In genomic region chr5:135615581-135616260, GRCh38 we compare ENCODE assay signal across 36 cellular contexts. TPM values are rescaled to one million over a fixed set of nuclear protein-coding genes. Genes with fewer than 3 reads are reported as not detected.
DNase-seq lines count a peak whose midpoint lies in the region; ATAC-seq and TF ChIP-seq lines count a peak whose summit lies in the region.
"Had no signal": no experiment of that assay in that cellular context is flagged by ENCODE, and none has a peak within 500 bp of the region (broad histone marks: within the 10 kb centered on the region; RNA-seq: fewer than 3 reads in every experiment).

No MANE protein-coding gene starts in this region.

- peaks cover 6% of the 10 kb centered on the region for H3K27me3 Mint-ChIP-seq in WTC11 (ENCODE audit: low read depth)

- H3K4me3 ChIP-seq in right atrium auricular region: no peak overlapping the region
- H3K4me3 ChIP-seq: ascending aorta, cardiac muscle cell, heart right ventricle, left lung, MG63, neural progenitor cell, pancreas, Peyer's patch, upper lobe of right lung had no signal

- H3K4me1 ChIP-seq in right atrium auricular region: no peaks in the 10 kb centered on the region
- H3K4me1 ChIP-seq: ascending aorta, heart right ventricle, left lung, neural progenitor cell, pancreas, Peyer's patch, upper lobe of right lung had no signal

- H3K27ac ChIP-seq in right atrium auricular region (no peak overlapping the region), RWPE1 (no peak overlapping the region)
- H3K27ac ChIP-seq: ascending aorta, cardiac muscle cell, heart right ventricle, left lung, neural progenitor cell, pancreas, Peyer's patch, upper lobe of right lung had no signal

- peak; percentile 18 for DNase-seq in right atrium auricular region (ENCODE audit: low spot score)
- DNase-seq in left ventricle myocardium superior: no peak
- DNase-seq in WTC11 (ENCODE audit: low spot score): no peak
- DNase-seq in iPS DF 19.7 (ENCODE audit: low read depth, low spot score): peak; percentile 63
- DNase-seq in NCI-H187 treated with DMSO at 0.1 percent for 48 hours (lab: John Stamatoyannopoulos, UW): no peak
- no peak for DNase-seq in RWPE1 (ENCODE audit: low spot score)
- DNase-seq in SK-N-DZ (ENCODE audit: low spot score): no peak
- DNase-seq: 8988T; activated CD4-positive, alpha-beta T cell treated with anti-CD3 and anti-CD28 coated beads for 36 hours; activated effector memory CD4-positive, alpha-beta T cell treated with anti-CD3 and anti-CD28 coated beads, Interleukin-2, amount 50 U/mL, for 16 hours; activated naive CD8-positive, alpha-beta T cell treated with anti-CD3 and anti-CD28 coated beads, Interleukin-2, amount 10 ng/mL, durations not matched to agents 7 days and 5 days; Caco-2; cortex of kidney; DMS79; GF-D8; heart right ventricle; immature natural killer cell; KG1; left lung; MG63; NCI-H1417 treated with DMSO at 0.1 percent for 48 hours; NCI-H226; NCI-H748 treated with DMSO at 0.1 percent for 48 hours; pancreas; Peyer's patch; SIG-M5; stimulated activated naive CD4-positive, alpha-beta T cell; SW 1271; upper lobe of right lung had no signal

- H3K27ac Mint-ChIP-seq in WTC11: peak overlapping the region; percentile 74; the same call in 1 of the 2 replicates
- H3K27ac Mint-ChIP-seq: activated CD4-positive, alpha-beta T cell treated with anti-CD3 and anti-CD28 coated beads for 36 hours; activated naive CD8-positive, alpha-beta T cell treated with anti-CD3 and anti-CD28 coated beads, Interleukin-2, amount 10 ng/mL, durations not matched to agents 7 days and 5 days; CD14-positive monocyte; immature natural killer cell; neural progenitor cell had no signal

- POLR2A ChIA-PET in WTC11 (lab: Charles Lee) (no interaction called here), RWPE1 (lab: Yijun Ruan, JAX; ENCODE audit: low non-redundant PET) (no interaction called here)

- H3K4me3 Mint-ChIP-seq in WTC11: no peak overlapping the region
- H3K4me3 Mint-ChIP-seq: activated CD4-positive, alpha-beta T cell treated with anti-CD3 and anti-CD28 coated beads for 36 hours; activated naive CD8-positive, alpha-beta T cell treated with anti-CD3 and anti-CD28 coated beads, Interleukin-2, amount 10 ng/mL, durations not matched to agents 7 days and 5 days; CD14-positive monocyte; immature natural killer cell; neural progenitor cell had no signal

- peaks cover 52% of the 10 kb centered on the region for H3K36me3 Mint-ChIP-seq in WTC11
- H3K36me3 Mint-ChIP-seq: activated naive CD8-positive, alpha-beta T cell treated with anti-CD3 and anti-CD28 coated beads, Interleukin-2, amount 10 ng/mL, durations not matched to agents 7 days and 5 days; CD14-positive monocyte; neural progenitor cell had no signal

- intact Hi-C loops in left ventricle myocardium superior (cut with micrococcal nuclease): no loop called here

- H3K9me3 Mint-ChIP-seq in WTC11: peaks cover 61% of the 10 kb centered on the region

- peaks cover 18% of the 10 kb centered on the region for H3K4me1 Mint-ChIP-seq in WTC11
- H3K4me1 Mint-ChIP-seq: activated CD4-positive, alpha-beta T cell treated with anti-CD3 and anti-CD28 coated beads for 36 hours; activated naive CD8-positive, alpha-beta T cell treated with anti-CD3 and anti-CD28 coated beads, Interleukin-2, amount 10 ng/mL, durations not matched to agents 7 days and 5 days; CD14-positive monocyte; immature natural killer cell; neural progenitor cell had no signal

- H3K9me3 ChIP-seq in right atrium auricular region: peaks cover 4 to 30% of the 10 kb centered on the region in 2 donors
- H3K9me3 ChIP-seq: pancreas, upper lobe of right lung had no signal

- no peaks in the 10 kb centered on the region for H3K27me3 ChIP-seq in right atrium auricular region
- H3K27me3 ChIP-seq: ascending aorta, cardiac muscle cell, neural progenitor cell, pancreas, Peyer's patch, upper lobe of right lung had no signal

- no peaks in the 10 kb centered on the region for H3K36me3 ChIP-seq in right atrium auricular region
- H3K36me3 ChIP-seq: ascending aorta, cardiac muscle cell, heart right ventricle, left lung, MG63, pancreas, Peyer's patch, upper lobe of right lung had no signal

- no peak for ATAC-seq in left ventricle myocardium superior
- peak; percentile 89 for ATAC-seq in WTC11
- ATAC-seq in GM21360 (IDR thresholded peaks at IDR 0.05; ENCODE audit: unreplicated experiment): no peak
- ATAC-seq: activated CD4-positive, alpha-beta T cell treated with anti-CD3 and anti-CD28 coated beads for 36 hours; heart right ventricle; left lung; pancreas; upper lobe of right lung had no signal

- no peak for TF ChIP-seq CTCF in right atrium auricular region (IDR thresholded peaks at IDR 0.05)
- TF ChIP-seq CTCF in WTC11 (IDR thresholded peaks at IDR 0.05): no peak
- TF ChIP-seq CTCF in RWPE1 (conservative IDR thresholded peaks at IDR 0.05; ENCODE audit: low read depth): no peak

- CTCF ChIA-PET in WTC11 (lab: Charles Lee) (interaction anchor here (0.8 to 0.9 kb wide), 2 partner anchors 50 to 153 kb away, joined by 3 to 4 read pairs; no protein-coding TSS in a partner anchor), RWPE1 (lab: Yijun Ruan, JAX) (no interaction called here)

TF ChIP-seq in WTC11, 78 proteins besides CTCF, POLR2A, EP300 and RAD21:
- TF ChIP-seq PRRX2 (CRISPR knock-in tag; IDR thresholded peaks at IDR 0.05) (no peak), ATF1 (CRISPR knock-in tag; IDR thresholded peaks at IDR 0.05) (no peak), ZSCAN18 (CRISPR knock-in tag; IDR thresholded peaks at IDR 0.05) (0 out of 2 replicates have a peak, but pooled peaks have one; percentile 19), TEAD4 (CRISPR knock-in tag; IDR thresholded peaks at IDR 0.05) (no peak), SMAD4 (CRISPR knock-in tag; IDR thresholded peaks at IDR 0.05) (no peak), EMX1 (CRISPR knock-in tag; IDR thresholded peaks at IDR 0.05) (no peak), FOXK1 (CRISPR knock-in tag; IDR thresholded peaks at IDR 0.05) (no peak)
TF ChIP-seq in WTC11: peak in this region for 1.

RNA-seq across cellular contexts. Expression of gene CXCL14, which starts 36.9 kb away (rescaled TPM):
- 1 to 10 TPM in 1 of 2 donors, under 1 TPM in 1; 0.33 to 3.1 TPM for total RNA-seq in right atrium auricular region
- total RNA-seq in left ventricle myocardium superior: 1.3 TPM
- 0.64 to 0.87 TPM (median 0.87 TPM) in 3 replicates for total RNA-seq in WTC11 (2021)
- polyA plus RNA-seq in SK-N-DZ (2014; cell fraction: cytosol; rRNA removed): not detected in 2 replicates
- not detected in 2 replicates for polyA plus RNA-seq in SK-N-DZ (2014; cell fraction: nucleus; rRNA removed)
- total RNA-seq: activated CD4-positive, alpha-beta T cell treated with anti-CD3 and anti-CD28 coated beads for 36 hours; activated naive CD8-positive, alpha-beta T cell treated with anti-CD3 and anti-CD28 coated beads, Interleukin-2, amount 10 ng/mL, durations not matched to agents 7 days and 5 days; Caco-2; HT1080; myocyte had no signal
- polyA plus RNA-seq: immature natural killer cell had no signal

Comparison
In these comparisons a context has a peak if more than half of its experiments do, and no peak if none do; other contexts are left out.
1. DNase-seq: peak in right atrium auricular region (single experiment) and iPS DF 19.7 (single experiment); none in left ventricle myocardium superior (single experiment), WTC11 (single experiment), NCI-H187 treated with DMSO at 0.1 percent for 48 hours (single experiment), RWPE1 (single experiment) and SK-N-DZ (single experiment).